Comparison of ENCODE assay signal across 22 cellular contexts in genomic region chr11:26350002-26350401, GRCh38. TPM values are rescaled to one million over a fixed set of nuclear protein-coding genes. Genes with fewer than 3 reads are reported as not detected.
"Had no signal": no experiment of that assay in that cellular context is flagged by ENCODE, and none has a peak within 500 bp of the region (broad histone marks: within the 10 kb centered on the region; RNA-seq: fewer than 3 reads in every experiment).

No MANE protein-coding gene starts in this region.

- H3K36me3 ChIP-seq: Peyer's patch had no signal

- FAIRE-seq: astrocyte had no signal

- H3K4me1 ChIP-seq: Peyer's patch had no signal

- H3K4me3 ChIP-seq: Peyer's patch had no signal

- H3K27ac ChIP-seq: Peyer's patch had no signal

- ATAC-seq: activated naive CD4-positive, alpha-beta T cell treated with anti-CD3 and anti-CD28 coated beads, Interleukin-2, amount 50 U/mL, for 72 hours; activated T-cell treated with anti-CD3 and anti-CD28 coated beads, Interleukin-2, amount 50 U/mL, for 4 hours had no signal

- DNase-seq: activated B cell treated with CpG ODN at 0.5 μM for 24 hours; activated CD4-positive, alpha-beta memory T cell treated with anti-CD3 and anti-CD28 coated beads for 36 hours; activated CD4-positive, alpha-beta T cell treated with anti-CD3 and anti-CD28 coated beads for 1 hour; activated CD4-positive, alpha-beta T cell treated with anti-CD3 and anti-CD28 coated beads, Interleukin-2, amount 10 ng/mL, durations not matched to agents 24 days and 14 days; activated CD8-positive, alpha-beta memory T cell treated with anti-CD3 and anti-CD28 coated beads for 24 hours; activated effector memory CD4-positive, alpha-beta T cell treated with anti-CD3 and anti-CD28 coated beads, Interleukin-2, amount 50 U/mL, for 16 hours; activated naive CD4-positive, alpha-beta T cell treated with Interleukin-2 at 50 U/mL for 16 hours; activated T-cell treated with anti-CD3 and anti-CD28 coated beads, Interleukin-2, amount 50 U/mL, for 4 hours; amygdala; cortex of kidney; MM.1S; NCI-H1105; NCI-H1436; NCI-H1694 treated with DMSO at 0.1 percent for 48 hours; NCI-H2029 treated with DMSO at 0.1 percent for 48 hours; NCI-H526; NK-92 treated with Interleukin-12 subunit alpha and Interleukin-12 subunit beta, amount 100 ng/mL, for 24 hours; OCI-M1; Peyer's patch; SHP77 treated with DMSO at 0.1 percent for 48 hours had no signal

- H3K9me3 ChIP-seq: Peyer's patch had no signal

- H3K27me3 ChIP-seq: Peyer's patch had no signal

RNA-seq across cellular contexts. Expression of gene ANO3, which starts 18.1 kb away (rescaled TPM):
- total RNA-seq: activated B cell treated with CpG ODN at 0.5 μM for 24 hours; activated CD4-positive, alpha-beta memory T cell treated with anti-CD3 and anti-CD28 coated beads for 36 hours; activated CD4-positive, alpha-beta T cell treated with anti-CD3 and anti-CD28 coated beads, Interleukin-2, amount 10 ng/mL, durations not matched to agents 24 days and 14 days; activated naive CD4-positive, alpha-beta T cell treated with anti-CD3 and anti-CD28 coated beads, Interleukin-2, amount 50 U/mL, for 72 hours; activated T-cell treated with anti-CD3 and anti-CD28 coated beads, Interleukin-2, amount 50 U/mL, for 4 hours had no signal
